In the genomic region with DNA sequence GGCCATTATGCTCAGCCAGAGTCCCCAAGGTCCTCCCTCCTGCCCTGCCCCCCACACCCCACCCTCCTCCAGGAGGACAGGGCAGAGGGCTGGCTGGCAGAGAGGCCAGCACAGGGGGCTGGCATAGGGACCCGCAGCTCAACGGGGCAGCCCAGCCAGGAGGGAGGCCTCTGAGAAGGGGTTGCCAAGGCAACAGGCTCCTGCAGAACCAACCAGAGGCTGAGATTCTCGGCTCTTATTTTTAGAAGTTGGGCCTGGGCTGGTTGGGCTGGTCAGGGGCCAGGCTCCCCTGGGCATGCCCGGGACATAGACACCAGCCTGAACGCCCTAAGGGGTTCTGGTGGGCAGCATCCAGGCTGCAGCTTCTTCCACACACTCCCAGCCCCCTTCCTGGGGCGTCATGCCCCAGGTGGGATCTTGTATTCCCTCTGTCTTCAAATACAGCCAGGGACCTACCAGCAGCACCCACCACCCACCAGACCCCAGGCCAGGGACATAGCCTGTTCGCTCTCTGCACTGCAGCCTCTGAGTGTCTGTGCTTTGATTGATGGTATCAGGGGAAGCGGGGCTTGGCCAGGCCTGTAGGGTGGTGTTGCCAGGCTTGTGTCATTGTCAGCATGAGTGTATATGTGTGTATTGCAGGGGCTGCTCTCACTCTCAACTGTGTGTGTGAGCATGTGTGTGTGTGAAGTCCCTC, we compare ENCODE assay signal across 1 cellular context.
TF ChIP-seq lines count a peak whose summit lies in the region.

No MANE protein-coding gene starts in this region.

TF ChIP-seq in H1, 55 proteins besides CTCF, POLR2A, EP300 and RAD21:
- TF ChIP-seq CEBPB (IDR thresholded peaks at IDR 0.05; ENCODE audit: low read depth, low read length): no peak
- TF ChIP-seq CBX8 (IDR thresholded peaks at IDR 0.05; ENCODE audit: borderline replicate concordance, low read depth, low read length): no peak
- no peak for TF ChIP-seq GABPA (IDR thresholded peaks at IDR 0.05; ENCODE audit: borderline replicate concordance, insufficient read depth, low read length)
- no peak for TF ChIP-seq PHF8 (conservative IDR thresholded peaks at IDR 0.05; ENCODE audit: low read depth, low read length)
- TF ChIP-seq EZH2 (IDR thresholded peaks at IDR 0.05; ENCODE audit: low read depth, low read length, severe bottlenecking): no peak
- no peak for TF ChIP-seq KDM1A (IDR thresholded peaks at IDR 0.05; ENCODE audit: borderline replicate concordance, low read length)
- no peak for TF ChIP-seq JUND (IDR thresholded peaks at IDR 0.05; ENCODE audit: low read length)
- no peak for TF ChIP-seq EGR1 (IDR thresholded peaks at IDR 0.05; ENCODE audit: borderline replicate concordance, low read depth, low read length)
- TF ChIP-seq TCF12 (IDR thresholded peaks at IDR 0.05; ENCODE audit: low read depth, low read length): no peak
- TF ChIP-seq HDAC2 (IDR thresholded peaks at IDR 0.05; ENCODE audit: borderline replicate concordance in 1 of 2, low read depth in 2 of 2, low read length in 2 of 2): no peak
